Comparison of ENCODE assay signal across 16 cellular contexts in the genomic region with DNA sequence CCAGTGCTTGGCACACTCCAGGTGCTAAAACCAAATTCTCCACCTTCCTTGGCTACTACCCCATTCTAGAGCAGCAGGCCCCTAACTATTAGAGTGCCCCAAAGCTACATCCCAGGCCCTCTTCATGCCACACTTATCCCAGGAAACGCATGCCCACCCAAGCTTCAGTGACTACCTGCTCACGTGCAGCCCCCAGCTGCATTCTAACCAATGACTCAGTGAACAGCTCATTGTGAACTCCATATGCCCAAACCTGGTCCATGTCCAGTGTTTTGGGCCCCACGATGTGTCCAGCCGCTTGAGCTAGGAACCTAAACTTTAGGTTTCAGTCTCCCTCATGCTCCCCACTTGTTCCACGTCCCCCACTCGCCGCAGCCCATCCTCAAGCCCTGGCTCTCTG. TPM values are rescaled to one million over a fixed set of nuclear protein-coding genes. Genes with fewer than 3 reads are reported as not detected.
"Had no signal": no experiment of that assay in that cellular context is flagged by ENCODE, and none has a peak within 500 bp of the region (broad histone marks: within the 10 kb centered on the region; RNA-seq: fewer than 3 reads in every experiment).

No MANE protein-coding gene starts in this region.

- DNase-seq: activated CD4-positive, alpha-beta T cell treated with anti-CD3 and anti-CD28 coated beads for 36 hours; activated CD4-positive, alpha-beta T cell treated with anti-CD3 and anti-CD28 coated beads, Interleukin-2, amount 50 U/mL, for 48 hours; dermis blood vessel endothelial cell; effector memory CD4-positive, alpha-beta T cell; head of caudate nucleus; lower lobe of right lung; natural killer cell; occipital lobe; posterior cingulate gyrus; stimulated activated CD4-positive, alpha-beta T cell treated with anti-CD3 and anti-CD28 coated beads, Interleukin-2, amount 100 ng/mL, for 48 hours; T1000; trophoblast cell had no signal

- H3K4me3 ChIP-seq: lower lobe of right lung had no signal

- H3K27ac ChIP-seq: lower lobe of right lung had no signal

- H3K36me3 ChIP-seq: lower lobe of right lung had no signal

- H3K9me3 ChIP-seq: lower lobe of right lung had no signal

- FAIRE-seq: frontal cortex, keratinocyte had no signal

- H3K4me1 ChIP-seq: lower lobe of right lung had no signal

RNA-seq across cellular contexts. Expression of a gene that starts 41.5 kb away (rescaled TPM):
- total RNA-seq: activated CD4-positive, alpha-beta T cell treated with anti-CD3 and anti-CD28 coated beads for 36 hours; dermis blood vessel endothelial cell; lower lobe of right lung; natural killer cell; skeletal muscle tissue; T-helper 1 cell treated with Interleukin-12 subunit alpha and Interleukin-12 subunit beta and Interleukin-4 antibody, amounts not matched to agents 30 ng/mL and 1 ng/mL, for 36 hours had no signal
- polyA plus RNA-seq: keratinocyte had no signal
